Comparison of ENCODE assay signal across 16 cellular contexts in genomic region chr20:13736792-13737191, GRCh38. TPM values are rescaled to one million over a fixed set of nuclear protein-coding genes. Genes with fewer than 3 reads are reported as not detected.
DNase-seq lines count a peak whose midpoint lies in the region; ATAC-seq and TF ChIP-seq lines count a peak whose summit lies in the region.
"Had no signal": no experiment of that assay in that cellular context is flagged by ENCODE, and none has a peak within 500 bp of the region (broad histone marks: within the 10 kb centered on the region; RNA-seq: fewer than 3 reads in every experiment).

No MANE protein-coding gene starts in this region.

- peak; percentile 33 for ATAC-seq in body of pancreas
- ATAC-seq in stimulated activated naive CD8-positive, alpha-beta T cell treated with anti-CD3 and anti-CD28 coated beads, Interleukin-15, amount 100 ng/mL, for 72 hours, result no peak
- no peak for ATAC-seq in HG02798 (IDR thresholded peaks at IDR 0.05; ENCODE audit: poor library complexity, unreplicated experiment)
- no peak for ATAC-seq in HG02970 (IDR thresholded peaks at IDR 0.05; ENCODE audit: low FRiP score, unreplicated experiment)

- H3K27me3 ChIP-seq in body of pancreas, result no peaks in the 10 kb centered on the region
- no peaks in the 10 kb centered on the region for H3K27me3 ChIP-seq in left ventricle myocardium inferior (ENCODE audit: low read depth)
- H3K27me3 ChIP-seq: cardiac muscle cell, Peyer's patch had no signal

- H3K4me1 ChIP-seq in body of pancreas (no peaks in the 10 kb centered on the region), left ventricle myocardium inferior (peaks cover 32% of the 10 kb centered on the region)
- H3K4me1 ChIP-seq: Peyer's patch had no signal

- peaks cover 11 to 15% of the 10 kb centered on the region in 2 donors for H3K9me3 Mint-ChIP-seq in stimulated activated naive CD8-positive, alpha-beta T cell treated with anti-CD3 and anti-CD28 coated beads, Interleukin-15, amount 100 ng/mL, for 72 hours

- H3K36me3 ChIP-seq in body of pancreas (replicated peaks in 1 of 2; ENCODE audit: insufficient read depth in 1 of 2, low read depth in 2 of 2), result peaks cover 5 to 11% of the 10 kb centered on the region in 2 donors
- peaks cover 36% of the 10 kb centered on the region for H3K36me3 ChIP-seq in left ventricle myocardium inferior

- WGBS in body of pancreas, 2 donors, result 81 to 95% methylated on average over 1 of the region's 1 CpG

- no peak for TF ChIP-seq CTCF in body of pancreas (IDR thresholded peaks at IDR 0.05)
- no peak for TF ChIP-seq CTCF in left ventricle myocardium inferior (IDR thresholded peaks at IDR 0.05; ENCODE audit: borderline replicate concordance)

- H3K27me3 Mint-ChIP-seq in stimulated activated naive CD8-positive, alpha-beta T cell treated with anti-CD3 and anti-CD28 coated beads, Interleukin-15, amount 100 ng/mL, for 72 hours, result no peaks in the 10 kb centered on the region
- H3K27me3 Mint-ChIP-seq: activated CD4-positive, alpha-beta T cell treated with anti-CD3 and anti-CD28 coated beads, Interleukin-2, amount 10 ng/mL, durations not matched to agents 7 days and 5 days had no signal

- H3K27ac Mint-ChIP-seq in stimulated activated naive CD8-positive, alpha-beta T cell treated with anti-CD3 and anti-CD28 coated beads, Interleukin-15, amount 100 ng/mL, for 72 hours, result no peak overlapping the region
- H3K27ac Mint-ChIP-seq: activated CD4-positive, alpha-beta T cell treated with anti-CD3 and anti-CD28 coated beads, Interleukin-2, amount 10 ng/mL, durations not matched to agents 7 days and 5 days; CD14-positive monocyte; nephron progenitor cell had no signal

- H3K9me3 ChIP-seq in body of pancreas (no peaks in the 10 kb centered on the region), left ventricle myocardium inferior (replicated peaks) (peaks cover 21% of the 10 kb centered on the region)
- H3K9me3 ChIP-seq: Peyer's patch had no signal

- no peak overlapping the region for H3K4me3 Mint-ChIP-seq in stimulated activated naive CD8-positive, alpha-beta T cell treated with anti-CD3 and anti-CD28 coated beads, Interleukin-15, amount 100 ng/mL, for 72 hours
- H3K4me3 Mint-ChIP-seq: activated CD4-positive, alpha-beta T cell treated with anti-CD3 and anti-CD28 coated beads, Interleukin-2, amount 10 ng/mL, durations not matched to agents 7 days and 5 days; CD14-positive monocyte; nephron progenitor cell had no signal

- TF ChIP-seq POLR2A in body of pancreas (IDR thresholded peaks at IDR 0.05), result no peak

- intact Hi-C loops in body of pancreas (cut with DNase I) (no loop called here), left ventricle myocardium inferior (cut with micrococcal nuclease) (no loop called here)

- H3K4me3 ChIP-seq in body of pancreas (no peak overlapping the region), left ventricle myocardium inferior (no peak overlapping the region), skeletal muscle cell (ENCODE audit: low read depth, low read length) (no peak overlapping the region)
- H3K4me3 ChIP-seq: cardiac muscle cell, Peyer's patch had no signal

- no peak overlapping the region for H3K27ac ChIP-seq in body of pancreas
- H3K27ac ChIP-seq in left ventricle myocardium inferior (replicated peaks), result peak overlapping the region; percentile 58
- H3K27ac ChIP-seq: cardiac muscle cell had no signal

- H3K4me1 Mint-ChIP-seq in stimulated activated naive CD8-positive, alpha-beta T cell treated with anti-CD3 and anti-CD28 coated beads, Interleukin-15, amount 100 ng/mL, for 72 hours, result peaks cover 11% of the 10 kb centered on the region
- H3K4me1 Mint-ChIP-seq: activated CD4-positive, alpha-beta T cell treated with anti-CD3 and anti-CD28 coated beads, Interleukin-2, amount 10 ng/mL, durations not matched to agents 7 days and 5 days; CD14-positive monocyte; nephron progenitor cell had no signal

- peak; percentile 64 for DNase-seq in AG20443 (ENCODE audit: low spot score)
- no peak for DNase-seq in body of pancreas
- DNase-seq in left ventricle myocardium inferior, result no peak
- peak; percentile 59 for DNase-seq in skeletal muscle cell (ENCODE audit: low read depth)
- no peak for DNase-seq in stimulated activated naive CD8-positive, alpha-beta T cell treated with anti-CD3 and anti-CD28 coated beads, Interleukin-15, amount 100 ng/mL, for 72 hours
- no peak for DNase-seq in A172 (ENCODE audit: low spot score)
- DNase-seq: activated CD4-positive, alpha-beta T cell treated with anti-CD3 and anti-CD28 coated beads, Interleukin-2, amount 10 ng/mL, durations not matched to agents 7 days and 5 days; kidney; NCI-H1105 treated with DMSO at 0.1 percent for 48 hours; NCI-H510A treated with DMSO at 0.1 percent for 48 hours; nephron progenitor cell; Peyer's patch had no signal

RNA-seq across cellular contexts. Expression of gene ESF1, which starts 47.9 kb away (rescaled TPM):
- 10 to 100 TPM; 12.5 to 16.5 TPM for total RNA-seq in body of pancreas
- 15.5 TPM for total RNA-seq in left ventricle myocardium inferior
- 15.6 and 20.9 TPM in 2 replicates for total RNA-seq in A172 (2014; rRNA removed; shearing (Covaris generic))

RNA-seq across cellular contexts. Expression of gene NDUFAF5, which starts 48.0 kb away (rescaled TPM):
- total RNA-seq in body of pancreas (1 to 10 TPM; 4.4 to 6.3 TPM), left ventricle myocardium inferior (60.2 TPM)
- total RNA-seq in A172 (2014; rRNA removed; shearing (Covaris generic)), result 38.8 and 62.8 TPM in 2 replicates

Comparison
In these comparisons a context has a peak if more than half of its experiments do, and no peak if none do; other contexts are left out.
1. DNase-seq: peak in AG20443 (single experiment) and skeletal muscle cell (single experiment); none in body of pancreas (0 of 4), left ventricle myocardium inferior (single experiment), stimulated activated naive CD8-positive, alpha-beta T cell treated with anti-CD3 and anti-CD28 coated beads, Interleukin-15, amount 100 ng/mL, for 72 hours (0 of 2) and A172 (single experiment).